In the genomic region with DNA sequence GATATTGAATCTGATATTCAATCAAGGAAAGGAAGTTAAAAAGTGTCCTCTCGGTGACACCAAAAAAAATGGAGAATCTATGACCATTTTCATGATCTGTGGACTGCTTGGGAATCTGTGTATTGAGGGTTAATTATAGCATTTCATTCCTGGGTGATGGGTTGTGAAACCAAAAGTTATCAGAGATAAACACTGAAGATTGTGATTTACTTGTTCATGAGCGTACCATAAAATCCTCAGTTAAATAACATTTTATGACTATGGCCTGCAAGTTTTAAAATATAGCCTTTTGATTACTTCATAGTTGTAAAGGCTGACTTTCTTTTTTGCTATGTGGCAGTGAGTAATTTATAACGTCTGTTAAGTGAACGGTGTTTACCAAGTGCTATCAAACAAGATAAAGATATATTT, we compare ENCODE assay signal across 24 cellular contexts.
"Had no signal": no experiment of that assay in that cellular context is flagged by ENCODE, and none has a peak within 500 bp of the region (broad histone marks: within the 10 kb centered on the region; RNA-seq: fewer than 3 reads in every experiment).

No MANE protein-coding gene starts in this region.

- H3K4me1 ChIP-seq: foreskin keratinocyte, left lung, neural progenitor cell, prostate gland, right atrium auricular region, tibial nerve, upper lobe of right lung, uterus had no signal

- FAIRE-seq: keratinocyte had no signal

- H3K36me3 ChIP-seq: left lung, neural progenitor cell, prostate gland, right atrium auricular region, thoracic aorta, tibial nerve, upper lobe of right lung, uterus had no signal

- H2AFZ ChIP-seq: neural progenitor cell had no signal

- H3K27ac ChIP-seq: dorsolateral prefrontal cortex, epithelial cell of prostate, foreskin keratinocyte, left lung, neural progenitor cell, prostate gland, right atrium auricular region, thoracic aorta, tibial nerve, upper lobe of right lung, uterus had no signal

- H3K9me3 ChIP-seq: left lung, prostate gland, right atrium auricular region, thoracic aorta, upper lobe of right lung, uterus had no signal

- H3K27me3 ChIP-seq: dorsolateral prefrontal cortex, foreskin keratinocyte, left lung, neural progenitor cell, right atrium auricular region, tibial nerve, upper lobe of right lung, uterus had no signal

- H3K4me3 ChIP-seq: dorsolateral prefrontal cortex, left lung, neural progenitor cell, prostate gland, right atrium auricular region, thoracic aorta, tibial nerve, upper lobe of right lung, uterus had no signal

- DNase-seq: cerebellar nuclear complex; dorsolateral prefrontal cortex; effector CD4-positive, alpha-beta T cell; endodermal cell; foreskin keratinocyte; glutamatergic neuron; left lung; mesenchymal stem cell; naive thymus-derived CD4-positive, alpha-beta T cell; stimulated activated CD4-positive, alpha-beta T cell treated with anti-CD3 and anti-CD28 coated beads, Interleukin-2, amount 100 ng/mL, for 24 hours; stimulated activated CD4-positive, alpha-beta T cell treated with anti-CD3 and anti-CD28 coated beads, Interleukin-4, amount 100 ng/mL, for 24 hours; stimulated activated naive CD4-positive, alpha-beta T cell treated with Interleukin-2 at 50 U/mL for 16 hours; substantia nigra; upper lobe of right lung; uterus had no signal

- H3K9ac ChIP-seq: neural progenitor cell had no signal

- H3K4me2 ChIP-seq: neural progenitor cell had no signal

- ATAC-seq: foreskin keratinocyte; left lung; naive thymus-derived CD4-positive, alpha-beta T cell; sciatic nerve; stimulated activated effector memory CD8-positive, alpha-beta T cell treated with anti-CD3 and anti-CD28 coated beads, Interleukin-12 subunit alpha, Interleukin-12 subunit beta, amount 100 ng/mL, for 72 hours; upper lobe of right lung had no signal
